9 cellular contexts compared by ENCODE assay signal in the genomic region with DNA sequence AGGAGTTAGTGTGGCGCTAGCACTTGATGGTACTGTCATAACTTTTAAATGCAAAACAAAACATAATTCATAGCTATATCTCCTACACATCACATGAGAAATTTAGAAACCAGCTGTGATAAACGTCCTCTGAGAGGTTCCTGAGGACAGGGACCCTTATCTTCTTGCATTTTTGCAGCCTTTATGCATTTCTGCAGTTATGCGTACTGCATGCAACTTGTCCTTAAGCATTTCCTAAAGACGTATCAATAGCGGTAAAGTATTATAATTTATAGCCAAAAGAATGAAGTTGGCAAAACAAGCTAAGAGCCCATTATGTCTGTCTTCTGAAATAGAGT. TPM values are rescaled to one million over a fixed set of nuclear protein-coding genes. Genes with fewer than 3 reads are reported as not detected.
DNase-seq lines count a peak whose midpoint lies in the region; FAIRE-seq and TF ChIP-seq lines count a peak whose summit lies in the region.
"Had no signal": no experiment of that assay in that cellular context is flagged by ENCODE, and none has a peak within 500 bp of the region (broad histone marks: within the 10 kb centered on the region; RNA-seq: fewer than 3 reads in every experiment).

No MANE protein-coding gene starts in this region.

- peak overlapping the region; percentile 69 for H3K9ac ChIP-seq in mammary epithelial cell (ENCODE audit: insufficient read depth, low read length)
- H3K9ac ChIP-seq in mucosa of rectum (ENCODE audit: low read depth in 1 of 2, low read length in 2 of 2): peak overlapping the region in 1 of 2 donors; percentile 71

- no peak for DNase-seq in right atrium auricular region (ENCODE audit: low spot score)
- DNase-seq in cardiac septum (ENCODE audit: low spot score): no peak
- DNase-seq in mammary epithelial cell: no peak
- no peak for DNase-seq in HEK293T (ENCODE audit: extremely low spot score)
- no peak for DNase-seq in urothelium cell line (ENCODE audit: low spot score)
- no peak for DNase-seq in A172 (ENCODE audit: low spot score)
- DNase-seq in cerebellar cortex (ENCODE audit: low spot score): no peak

- BruUV-seq in mammary epithelial cell (replicated peaks; lab: Mats Ljungman, UMichigan): TSS peak; percentile 19

- H3K4me3 ChIP-seq in right atrium auricular region (peak overlapping the region; percentile 86 to 89), mammary epithelial cell (replicated peaks in 1 of 3; ENCODE audit: insufficient read depth in 1 of 3, low read depth in 2 of 3, low read length in 3 of 3) (peak overlapping the region; percentile 69 to 86 (median 75)), mucosa of rectum (ENCODE audit: low read length in 2 of 2) (peak overlapping the region; percentile 85 to 86)

- no peaks in the 10 kb centered on the region for H4K20me1 ChIP-seq in mammary epithelial cell (ENCODE audit: insufficient read depth, low read length)

- in situ Hi-C loops in mammary epithelial cell (cut with MboI; ENCODE audit: low sequenced_read_pairs in 2 of 2): no loop called here

- peak overlapping the region; percentile 91 for H3K4me2 ChIP-seq in mammary epithelial cell (ENCODE audit: insufficient read depth, low read depth, low read length)

- TF ChIP-seq CTCF in right atrium auricular region (IDR thresholded peaks at IDR 0.05) (no peak), mammary epithelial cell (conservative IDR thresholded peaks at IDR 0.05 in 1 of 2, IDR thresholded peaks at IDR 0.05 in 1 of 2; ENCODE audit: extremely low read depth in 1 of 2, insufficient read depth in 1 of 2, low read depth in 1 of 2, low read length in 2 of 2) (no peak)

- peaks cover 63% of the 10 kb centered on the region for H3K79me2 ChIP-seq in mammary epithelial cell (ENCODE audit: insufficient read depth, low read length)

- POLR2A ChIA-PET in HEK293T (lab: Yijun Ruan, JAX): interaction anchor here (0.8 to 1.5 kb wide), 2 partner anchors 14 to 69 kb away, joined by 3 to 4 read pairs; partner anchors contain the start of gene NXT1

- no peaks in the 10 kb centered on the region for H3K36me3 ChIP-seq in right atrium auricular region
- H3K36me3 ChIP-seq in mammary epithelial cell (ENCODE audit: insufficient read depth, low read length): peaks cover 2% of the 10 kb centered on the region
- no peaks in the 10 kb centered on the region for H3K36me3 ChIP-seq in mucosa of rectum (ENCODE audit: control insufficient read depth in 2 of 2, insufficient read depth in 2 of 2, low read length in 2 of 2)

- dilution Hi-C loops in mammary epithelial cell (cut with HindIII; ENCODE audit: low sequenced_read_pairs): no loop called here

- peak overlapping the region; percentile 88 for H2AFZ ChIP-seq in mammary epithelial cell (ENCODE audit: low read depth, low read length)

- CTCF ChIA-PET in mammary epithelial cell (lab: Charles Lee; ENCODE audit: low non-redundant PET) (interaction anchor here (0.6 kb wide), 1 partner anchor 830 kb away, joined by 5 read pairs; no protein-coding TSS in a partner anchor), HEK293T (lab: Yijun Ruan, JAX) (interaction anchor here (0.6 kb wide), 1 partner anchor 18 kb away, joined by 6 read pairs; no protein-coding TSS in a partner anchor)

- no peak for FAIRE-seq in urothelium cell line (lab: Jason Lieb, UNC)
- FAIRE-seq: G401.6 had no signal

- H3K9me3 ChIP-seq in right atrium auricular region: no peaks in the 10 kb centered on the region
- H3K9me3 ChIP-seq in mammary epithelial cell (replicated peaks; ENCODE audit: insufficient read depth, low read length): no peaks in the 10 kb centered on the region
- no peaks in the 10 kb centered on the region for H3K9me3 ChIP-seq in mucosa of rectum (ENCODE audit: control insufficient read depth in 2 of 2, low read length in 2 of 2)

- intact Hi-C loops in cardiac septum (cut with DNase I) (no loop called here), mammary epithelial cell (cut with micrococcal nuclease) (no loop called here)

- peak overlapping the region; percentile 89 to 95 for H3K27ac ChIP-seq in right atrium auricular region
- peak overlapping the region; percentile 59 for H3K27ac ChIP-seq in mammary epithelial cell (ENCODE audit: insufficient read depth, low read depth, low read length)
- H3K27ac ChIP-seq in mucosa of rectum (ENCODE audit: low read depth in 2 of 2, low read length in 2 of 2): peak overlapping the region; percentile 54 to 77

- no peaks in the 10 kb centered on the region for H3K27me3 ChIP-seq in right atrium auricular region
- H3K27me3 ChIP-seq in mammary epithelial cell (ENCODE audit: insufficient read depth, low read length): no peaks in the 10 kb centered on the region
- H3K27me3 ChIP-seq in mucosa of rectum (ENCODE audit: control insufficient read depth in 2 of 2, insufficient read depth in 2 of 2, low read length in 2 of 2): no peaks in the 10 kb centered on the region

- H3K4me1 ChIP-seq in right atrium auricular region (peaks cover 0 to 23% of the 10 kb centered on the region in 2 donors), mammary epithelial cell (ENCODE audit: insufficient read depth, low read length) (peaks cover 18% of the 10 kb centered on the region), mucosa of rectum (ENCODE audit: control insufficient read depth in 2 of 2, insufficient read depth in 2 of 2, low read length in 2 of 2) (peaks cover 0 to 8% of the 10 kb centered on the region in 2 donors)

- WGBS in mammary epithelial cell (ENCODE audit: low coverage, missing lambda C conversion rate): 22% methylated on average over 5 of the region's 5 CpGs

TF ChIP-seq in HEK293T, 16 proteins besides CTCF, POLR2A, EP300 and RAD21:
- TF ChIP-seq L3MBTL2 (conservative IDR thresholded peaks at IDR 0.05): no peak
- no peak for TF ChIP-seq HDGF (IDR thresholded peaks at IDR 0.05; ENCODE audit: borderline replicate concordance)
- TF ChIP-seq FOXK2 (IDR thresholded peaks at IDR 0.05): no peak
- no peak for TF ChIP-seq ZNF384 (IDR thresholded peaks at IDR 0.05)
- TF ChIP-seq LEF1 (IDR thresholded peaks at IDR 0.05; ENCODE audit: borderline replicate concordance): no peak
- no peak for TF ChIP-seq ARNT (IDR thresholded peaks at IDR 0.05)
- no peak for TF ChIP-seq TARDBP (IDR thresholded peaks at IDR 0.05)
- TF ChIP-seq CTBP1 (IDR thresholded peaks at IDR 0.05; ENCODE audit: borderline replicate concordance): no peak
- TF ChIP-seq SUZ12 (IDR thresholded peaks at IDR 0.05): no peak
- TF ChIP-seq FOXA1 (IDR thresholded peaks at IDR 0.05): no peak
- TF ChIP-seq NFRKB (IDR thresholded peaks at IDR 0.05): no peak
- no peak for TF ChIP-seq SP1 (IDR thresholded peaks at IDR 0.05)
- no peak for TF ChIP-seq PKNOX1 (IDR thresholded peaks at IDR 0.05)
- no peak for TF ChIP-seq ELF4 (IDR thresholded peaks at IDR 0.05)
- TF ChIP-seq BHLHE40 (IDR thresholded peaks at IDR 0.05; ENCODE audit: borderline replicate concordance): no peak
- TF ChIP-seq FOXM1 (IDR thresholded peaks at IDR 0.05; ENCODE audit: borderline replicate concordance): no peak

RNA-seq across cellular contexts. Expression of gene NAPB, which starts 1.7 kb away (rescaled TPM):
- total RNA-seq in right atrium auricular region: 1 to 10 TPM; 4.8 to 5.1 TPM
- 6.1 TPM for total RNA-seq in cardiac septum
- 1 to 10 TPM; 6.6 to 8.8 TPM for total RNA-seq in mammary epithelial cell
- 2.3 TPM for polyA plus RNA-seq in mammary epithelial cell
- not detected for polyA minus RNA-seq in mammary epithelial cell
- 6.4 and 6.6 TPM in 2 replicates for total RNA-seq in A172 (2014; rRNA removed; shearing (Covaris generic))

RNA-seq across cellular contexts. Expression of gene CSTL1, which starts 19.9 kb away (rescaled TPM):
- not detected for total RNA-seq in right atrium auricular region
- not detected for total RNA-seq in cardiac septum
- total RNA-seq in mammary epithelial cell: not detected
- not detected for polyA plus RNA-seq in mammary epithelial cell
- polyA minus RNA-seq in mammary epithelial cell: not detected
- not detected in 2 replicates for total RNA-seq in A172 (2014; rRNA removed; shearing (Covaris generic))

RNA-seq across cellular contexts. Expression of gene CST11, which starts 33.0 kb away (rescaled TPM):
- total RNA-seq in right atrium auricular region (not detected), cardiac septum (not detected), mammary epithelial cell (not detected)
- polyA plus RNA-seq in mammary epithelial cell: not detected
- not detected for polyA minus RNA-seq in mammary epithelial cell
- not detected in 2 replicates for total RNA-seq in A172 (2014; rRNA removed; shearing (Covaris generic))

RNA-seq across cellular contexts. Expression of gene GZF1, which starts 57.6 kb away (rescaled TPM):
- total RNA-seq in right atrium auricular region (10 to 100 TPM; 14.9 TPM), cardiac septum (25.7 TPM), mammary epithelial cell (10 to 100 TPM; 13.2 to 15.8 TPM)
- polyA plus RNA-seq in mammary epithelial cell: 11.5 TPM
- 2.6 TPM for polyA minus RNA-seq in mammary epithelial cell
- total RNA-seq in A172 (2014; rRNA removed; shearing (Covaris generic)): 18.7 and 22.7 TPM in 2 replicates
